Comparison of ENCODE assay signal across 18 cellular contexts in the genomic region with DNA sequence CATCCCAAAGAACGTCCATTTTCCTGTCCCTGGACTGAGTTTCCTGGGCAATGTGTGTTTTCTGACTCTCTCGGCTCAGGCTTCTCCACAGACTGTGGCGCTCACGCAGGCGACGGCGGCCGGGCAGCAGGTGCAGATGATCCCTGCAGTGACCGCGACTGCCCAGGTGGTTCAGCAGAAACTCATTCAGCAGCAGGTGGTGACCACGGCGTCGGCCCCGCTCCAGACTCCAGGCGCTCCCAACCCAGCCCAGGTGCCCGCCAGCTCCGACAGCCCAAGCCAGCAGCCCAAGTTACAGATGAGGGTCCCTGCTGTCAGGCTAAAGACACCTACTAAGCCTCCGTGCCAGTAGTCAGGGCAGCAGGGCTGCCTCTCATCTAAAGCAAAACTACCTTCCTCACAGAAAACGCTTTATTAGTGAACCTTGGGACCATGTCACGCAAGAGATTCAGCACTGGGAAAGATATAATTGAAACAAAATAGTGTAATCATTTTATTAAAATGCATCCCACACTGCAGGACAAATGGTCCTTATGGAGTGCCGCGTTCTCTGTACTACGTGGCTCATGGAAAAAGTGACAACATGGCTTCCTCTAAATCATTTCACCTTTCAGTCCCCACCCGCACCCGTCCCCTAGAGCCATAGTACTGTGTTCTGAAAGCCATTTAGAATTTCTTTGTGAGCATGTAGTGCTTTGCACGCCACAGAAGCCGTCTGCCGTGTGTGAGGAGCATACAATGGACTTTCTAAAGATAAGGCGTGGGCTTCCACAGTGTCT.
A peak's percentile ranks its signal among the peaks of the same experiment; 100 is the strongest.
DNase-seq lines count a peak whose midpoint lies in the region; ATAC-seq and TF ChIP-seq lines count a peak whose summit lies in the region.
"Had no signal": no experiment of that assay in that cellular context is flagged by ENCODE, and none has a peak within 500 bp of the region (broad histone marks: within the 10 kb centered on the region; RNA-seq: fewer than 3 reads in every experiment).

No MANE protein-coding gene starts in this region.

- H2BK15ac ChIP-seq in IMR-90 (ENCODE audit: low read depth, low read length) (no peak overlapping the region), neuronal stem cell (ENCODE audit: low read length) (no peak overlapping the region)

- no peak for TF ChIP-seq RAD21 in IMR-90 (IDR thresholded peaks at IDR 0.05; ENCODE audit: low read length)

- H2BK120ac ChIP-seq in IMR-90 (ENCODE audit: low read depth, low read length) (no peak overlapping the region), neuronal stem cell (ENCODE audit: low read depth, low read length) (no peak overlapping the region)

- H2BK20ac ChIP-seq in IMR-90 (ENCODE audit: low read depth, low read length) = no peak overlapping the region

- no peak overlapping the region for H3K4me3 ChIP-seq in IMR-90 (ENCODE audit: insufficient read depth, low read depth, low read length)
- H3K4me3 ChIP-seq in osteoblast (ENCODE audit: insufficient read depth, low read length) = no peak overlapping the region
- H3K4me3 ChIP-seq in neuronal stem cell (ENCODE audit: low read length in 2 of 2) = no peak overlapping the region
- H3K4me3 ChIP-seq: Peyer's patch, SK-N-MC had no signal

- H3K18ac ChIP-seq in IMR-90 (ENCODE audit: low read depth, low read length) = no peak overlapping the region
- H3K18ac ChIP-seq in neuronal stem cell (ENCODE audit: low read length) = no peak overlapping the region

- no peak overlapping the region for H4K5ac ChIP-seq in IMR-90 (ENCODE audit: low read depth, low read length)

- no peak overlapping the region for H3K14ac ChIP-seq in IMR-90 (replicated peaks; ENCODE audit: low read depth, low read length)
- H3K14ac ChIP-seq in neuronal stem cell (ENCODE audit: low read length) = no peak overlapping the region

- H3K4ac ChIP-seq in IMR-90 (ENCODE audit: low read depth, low read length) = no peak overlapping the region
- no peak overlapping the region for H3K4ac ChIP-seq in neuronal stem cell (ENCODE audit: low read length)

- no peak overlapping the region for H3K56ac ChIP-seq in IMR-90 (ENCODE audit: extremely low read depth, insufficient read depth, low read length)

- no TSS peak for BruUV-seq in IMR-90 (replicated peaks; lab: Mats Ljungman, UMichigan)

- H3K4me2 ChIP-seq in IMR-90 (ENCODE audit: low read depth, low read length) (0 out of 2 replicates have a peak overlapping the region, but pooled peaks have one; percentile 16), osteoblast (ENCODE audit: insufficient read depth, low read length) (peak overlapping the region; percentile 5), neuronal stem cell (ENCODE audit: insufficient read depth, low read length, poor library complexity, severe bottlenecking) (no peak overlapping the region)

- no peak overlapping the region for H2AK5ac ChIP-seq in IMR-90 (ENCODE audit: low read depth, low read length)
- no peak overlapping the region for H2AK5ac ChIP-seq in neuronal stem cell (ENCODE audit: low read depth, low read length)

- H3K27ac ChIP-seq in IMR-90 (ENCODE audit: insufficient read depth, low read length) (no peak overlapping the region), osteoblast (ENCODE audit: low read depth, low read length) (no peak overlapping the region), neuronal stem cell (replicated peaks; ENCODE audit: low read length) (no peak overlapping the region)
- H3K27ac ChIP-seq: C4-2B, Peyer's patch, SK-N-MC had no signal

- H4K20me1 ChIP-seq in IMR-90 (ENCODE audit: insufficient read depth, low read length) = peaks cover 4% of the 10 kb centered on the region; the same call in 1 of the 2 replicates
- H4K20me1 ChIP-seq in osteoblast (ENCODE audit: insufficient read depth, low read length) = peaks cover 3% of the 10 kb centered on the region

- H2BK5ac ChIP-seq in IMR-90 (ENCODE audit: low read depth, low read length, poor library complexity, severe bottlenecking) = no peak overlapping the region
- no peak overlapping the region for H2BK5ac ChIP-seq in neuronal stem cell (ENCODE audit: low read length)

- POLR2A ChIA-PET in IMR-90 (lab: Charles Lee; ENCODE audit: unreplicated experiment) = no interaction called here

- H3K36me3 ChIP-seq in IMR-90 (ENCODE audit: control insufficient read depth, insufficient read depth, low read length) (peaks cover 36% of the 10 kb centered on the region), osteoblast (ENCODE audit: insufficient read depth, low read length) (peaks cover 45% of the 10 kb centered on the region), neuronal stem cell (replicated peaks in 1 of 2; ENCODE audit: control insufficient read depth in 2 of 2, insufficient read depth in 2 of 2, low read length in 2 of 2) (peaks cover 31 to 82% of the 10 kb centered on the region in 2 donors)

- H3K9me1 ChIP-seq in IMR-90 (ENCODE audit: insufficient read depth, low read length) = peaks cover 4% of the 10 kb centered on the region; the same call in 1 of the 2 replicates

- no peak overlapping the region for H4K8ac ChIP-seq in IMR-90 (ENCODE audit: low read depth in 2 of 2, low read length in 2 of 2)
- no peak overlapping the region for H4K8ac ChIP-seq in neuronal stem cell (ENCODE audit: low read depth, low read length)

- no peaks in the 10 kb centered on the region for H3K9me3 ChIP-seq in IMR-90 (ENCODE audit: control insufficient read depth, insufficient read depth, low read length)
- H3K9me3 ChIP-seq in osteoblast (ENCODE audit: low read depth, low read length) = no peaks in the 10 kb centered on the region
- H3K9me3 ChIP-seq in neuronal stem cell (replicated peaks in 1 of 2; ENCODE audit: control insufficient read depth in 2 of 2, insufficient read depth in 1 of 2, low read depth in 1 of 2, low read length in 2 of 2) = no peaks in the 10 kb centered on the region
- H3K9me3 ChIP-seq: Peyer's patch had no signal

- TF ChIP-seq CTCF in IMR-90 (conservative IDR thresholded peaks at IDR 0.05; ENCODE audit: low read depth, low read length) = no peak
- no peak for TF ChIP-seq CTCF in osteoblast (IDR thresholded peaks at IDR 0.05; ENCODE audit: extremely low read depth, low read depth, low read length)

- H4K91ac ChIP-seq in IMR-90 (ENCODE audit: insufficient read depth, low read depth, low read length) (no peak overlapping the region), neuronal stem cell (ENCODE audit: low read depth, low read length, poor library complexity) (no peak overlapping the region)

- no peaks in the 10 kb centered on the region for H3K79me2 ChIP-seq in osteoblast (ENCODE audit: insufficient read depth, low read length)

- H3K23ac ChIP-seq in IMR-90 (ENCODE audit: low read depth, low read length) = no peak overlapping the region
- no peak overlapping the region for H3K23ac ChIP-seq in neuronal stem cell (ENCODE audit: low read depth, low read length, poor library complexity)

- CTCF ChIA-PET in IMR-90 (lab: Yijun Ruan, JAX) = no interaction called here

- H2AFZ ChIP-seq in IMR-90 (replicated peaks; ENCODE audit: low read length, poor library complexity) (no peak overlapping the region), osteoblast (ENCODE audit: low read length) (no peak overlapping the region), neuronal stem cell (ENCODE audit: low read length) (no peak overlapping the region)

- no peak overlapping the region for H2AK9ac ChIP-seq in IMR-90 (replicated peaks; ENCODE audit: low read depth, low read length, poor library complexity)

- DNase-seq in NCI-H1417 (lab: John Stamatoyannopoulos, UW) (peak in 2 of 3 experiments; percentile 64 to 84), NCI-H1417 treated with DMSO at 0.1 percent for 48 hours (lab: John Stamatoyannopoulos, UW) (no peak), IMR-90 (no peak), cerebellar cortex (ENCODE audit: low spot score) (peak; percentile 8), osteoblast (ENCODE audit: insufficient read length, low spot score, missing footprints) (no peak), neuronal stem cell (ENCODE audit: low spot score) (no peak), ACHN (no peak)
- DNase-seq: DMS 273 treated with DMSO at 0.1 percent for 48 hours, KG1, NCI-H1092, NCI-H187 treated with DMSO at 0.1 percent for 48 hours, NCI-H2171, NCI-H69, Peyer's patch had no signal

- no peak overlapping the region for H2BK12ac ChIP-seq in neuronal stem cell (ENCODE audit: low read length)

- H3K27me3 ChIP-seq in IMR-90 (ENCODE audit: control insufficient read depth, insufficient read depth, low read length) (no peaks in the 10 kb centered on the region), osteoblast (ENCODE audit: insufficient read depth, low read length) (no peaks in the 10 kb centered on the region), neuronal stem cell (ENCODE audit: control insufficient read depth in 3 of 3, insufficient read depth in 3 of 3, low read depth in 1 of 3, low read length in 3 of 3) (no peaks in the 10 kb centered on the region)
- H3K27me3 ChIP-seq: Peyer's patch had no signal

- intact Hi-C loops in IMR-90 (cut with micrococcal nuclease) = no loop called here

- 94% methylated on average over 13 of the region's 29 CpGs; no CpG with 5 or more reads in 1 of the 2 experiments for WGBS in IMR-90 (ENCODE audit: extremely low coverage in 2 of 2, insufficient read length in 1 of 2), 2 experiments
- no CpG with 5 or more reads among the region's 29 CpGs for WGBS in neuronal stem cell (ENCODE audit: extremely low coverage in 2 of 2, insufficient read length in 2 of 2, insufficient replicate concordance in 1 of 2), 2 donors

- dilution Hi-C loops in IMR-90 (cut with HindIII; ENCODE audit: low sequenced_read_pairs, unreplicated experiment) = no loop called here

- H3K79me1 ChIP-seq in IMR-90 (ENCODE audit: low read depth in 1 of 2, low read length in 2 of 2) = peaks cover 0 to 7% of the 10 kb centered on the region in 2 experiments; a peak in 1 of 4 replicates
- H3K79me1 ChIP-seq in neuronal stem cell (ENCODE audit: low read depth, low read length) = no peaks in the 10 kb centered on the region

- H3K4me1 ChIP-seq in IMR-90 (ENCODE audit: control insufficient read depth, insufficient read depth, low read length) (peaks cover 7% of the 10 kb centered on the region), osteoblast (ENCODE audit: insufficient read depth, low read length) (peaks cover 11% of the 10 kb centered on the region), neuronal stem cell (ENCODE audit: control insufficient read depth in 2 of 2, insufficient read depth in 1 of 2, low read depth in 1 of 2, low read length in 2 of 2) (no peaks in the 10 kb centered on the region)
- H3K4me1 ChIP-seq: Peyer's patch had no signal

- H3K9ac ChIP-seq in IMR-90 (ENCODE audit: low read depth, low read length) = no peak overlapping the region
- H3K9ac ChIP-seq in neuronal stem cell (ENCODE audit: low read depth, low read length, poor library complexity) = no peak overlapping the region

- TF ChIP-seq POLR2A in IMR-90 (IDR thresholded peaks at IDR 0.05; ENCODE audit: low read depth, low read length) = no peak

- in situ Hi-C loops in IMR-90 (cut with MboI; ENCODE audit: low sequenced_read_pairs) (no loop called here), ACHN (cut with HindIII; ENCODE audit: low pct_ligation_motif_present, low pct_unique_long_range_greater_than_20kb, low sequenced_read_pairs) (no loop called here)

- ATAC-seq in IMR-90 (ENCODE audit: low read depth) (no peak; the same call in 1 of the 2 replicates), HG03378 (IDR thresholded peaks at IDR 0.05; ENCODE audit: unreplicated experiment) (no peak)
- ATAC-seq: Right ventricle myocardium inferior had no signal

TF ChIP-seq in IMR-90, 13 proteins besides CTCF, POLR2A, EP300 and RAD21 (continues in another document):
- TF ChIP-seq RFX5 (IDR thresholded peaks at IDR 0.05; ENCODE audit: low read depth, low read length) (no peak), MXI1 (IDR thresholded peaks at IDR 0.05; ENCODE audit: borderline replicate concordance, low read depth, low read length) (no peak)

Comparison
In these comparisons a context has a peak if more than half of its experiments do, and no peak if none do; other contexts are left out.
1. DNase-seq: peak in NCI-H1417 (2 of 3) and cerebellar cortex (single experiment); none in NCI-H1417 treated with DMSO at 0.1 percent for 48 hours (single experiment), IMR-90 (single experiment), osteoblast (single experiment), neuronal stem cell (single experiment) and ACHN (single experiment).